Comparison of ENCODE assay signal across 8 cellular contexts in the genomic region with DNA sequence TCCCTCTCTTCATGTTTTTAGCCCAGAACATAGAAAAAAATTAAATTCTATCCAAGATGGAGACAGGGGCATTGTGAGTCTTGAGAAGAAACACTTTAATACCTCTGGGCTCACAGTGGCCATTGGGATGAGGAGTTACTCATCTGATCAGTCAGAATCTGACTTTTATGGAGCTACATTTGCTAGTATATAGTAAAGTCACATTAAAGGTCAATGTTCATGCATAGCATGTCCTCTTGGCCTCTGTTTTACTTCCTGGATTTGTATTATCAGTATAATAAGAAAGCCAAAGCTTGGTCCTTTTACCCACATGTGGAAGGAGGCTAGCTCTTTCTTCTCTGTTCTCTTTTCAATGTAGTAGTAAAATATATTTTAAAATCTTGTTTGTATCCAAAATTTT.
"Had no signal": no experiment of that assay in that cellular context is flagged by ENCODE, and none has a peak within 500 bp of the region (broad histone marks: within the 10 kb centered on the region; RNA-seq: fewer than 3 reads in every experiment).

No MANE protein-coding gene starts in this region.

- H3K36me3 ChIP-seq: HAP-1 had no signal

- H3K4me1 ChIP-seq: HAP-1 had no signal

- DNase-seq: GM23248, GOT3, H7, HFFc6, IMR-90 had no signal

- H3K9me3 ChIP-seq: HAP-1 had no signal

- H2AFZ ChIP-seq: GM23248 had no signal

- H3K27ac ChIP-seq: GM23248, HL-60 had no signal

- H3K4me3 ChIP-seq: GM23248, HAP-1 had no signal

- ATAC-seq: HCT116 had no signal
